12 cellular contexts compared by ENCODE assay signal in genomic region chr16:21673469-21673868, GRCh38. TPM values are rescaled to one million over a fixed set of nuclear protein-coding genes. Genes with fewer than 3 reads are reported as not detected.
"Had no signal": no experiment of that assay in that cellular context is flagged by ENCODE, and none has a peak within 500 bp of the region (broad histone marks: within the 10 kb centered on the region; RNA-seq: fewer than 3 reads in every experiment).

No MANE protein-coding gene starts in this region.

- ATAC-seq: GM23338, HCT116 had no signal

- H3K4me3 ChIP-seq: GM23248, GM23338, HAP-1 had no signal

- H3K9ac ChIP-seq: GM23248 had no signal

- H3K4me1 ChIP-seq: HAP-1 had no signal

- FAIRE-seq: H1, H54 had no signal

- H3K27ac Mint-ChIP-seq: GM23338, H9, HFFc6 had no signal

- H3K27ac ChIP-seq: GM23248 had no signal

- H3K4me1 Mint-ChIP-seq: GM23338, H9 had no signal

- H2AFZ ChIP-seq: GM23248, GM23338 had no signal

- DNase-seq: GM23248, GOT3, H7, H9, HCEC 1CT, HFFc6 had no signal

- H3K9me3 Mint-ChIP-seq: HFFc6 had no signal

- H3K36me3 ChIP-seq: HAP-1 had no signal

- H3K4me3 Mint-ChIP-seq: GM23338, H9, HFFc6 had no signal

- H3K4me2 ChIP-seq: GM23338 had no signal

RNA-seq across cellular contexts. Expression of gene OTOA, which starts 9.7 kb away (rescaled TPM):
- total RNA-seq: GM23248, H4, H7, HFFc6 had no signal
- polyA plus RNA-seq: GM23248 had no signal

RNA-seq across cellular contexts. Expression of gene IGSF6, which starts 21.1 kb away (rescaled TPM):
- total RNA-seq: GM23248, GM23338, H1, H4, H7, H9, HFFc6 had no signal
- polyA plus RNA-seq: H1 had no signal
